Comparison of ENCODE assay signal across 9 cellular contexts in genomic region chr12:7042847-7043246, GRCh38. TPM values are rescaled to one million over a fixed set of nuclear protein-coding genes. Genes with fewer than 3 reads are reported as not detected.
DNase-seq lines count a peak whose midpoint lies in the region; ATAC-seq and TF ChIP-seq lines count a peak whose summit lies in the region.
"Had no signal": no experiment of that assay in that cellular context is flagged by ENCODE, and none has a peak within 500 bp of the region (broad histone marks: within the 10 kb centered on the region; RNA-seq: fewer than 3 reads in every experiment).

No MANE protein-coding gene starts in this region.

- H3K9me3 Mint-ChIP-seq in endothelial cell (ENCODE audit: unreplicated experiment) (no peaks in the 10 kb centered on the region), neural crest cell (no peaks in the 10 kb centered on the region)
- H3K9me3 Mint-ChIP-seq: CD8-positive, alpha-beta memory T cell had no signal

- no peak for ATAC-seq in HG03025 (IDR thresholded peaks at IDR 0.05; ENCODE audit: low FRiP score, unreplicated experiment)
- ATAC-seq in HG03457 (IDR thresholded peaks at IDR 0.05; ENCODE audit: unreplicated experiment), result no peak

- H3K36me3 Mint-ChIP-seq in endothelial cell (ENCODE audit: low read depth, unreplicated experiment), result peaks cover 6% of the 10 kb centered on the region
- no peaks in the 10 kb centered on the region for H3K36me3 Mint-ChIP-seq in neural crest cell (ENCODE audit: low read depth)
- H3K36me3 Mint-ChIP-seq: CD8-positive, alpha-beta memory T cell had no signal

- no peak overlapping the region for H3K4me3 Mint-ChIP-seq in endothelial cell (ENCODE audit: unreplicated experiment)
- no peak overlapping the region for H3K4me3 Mint-ChIP-seq in neural crest cell
- H3K4me3 Mint-ChIP-seq: CD8-positive, alpha-beta memory T cell had no signal

- peak; percentile 4 for DNase-seq in NCI-H1436 (lab: John Stamatoyannopoulos, UW)
- DNase-seq in NCI-H1436 treated with DMSO at 0.1 percent for 48 hours (lab: John Stamatoyannopoulos, UW), result no peak
- DNase-seq in NCI-H82 (lab: John Stamatoyannopoulos, UW), result peak; percentile 66
- DNase-seq in endothelial cell (ENCODE audit: low spot score), result no peak
- DNase-seq in neural crest cell (ENCODE audit: low read depth, low spot score), result no peak
- no peak for DNase-seq in retina

- H3K27me3 Mint-ChIP-seq in endothelial cell (ENCODE audit: unreplicated experiment) (peaks cover 3% of the 10 kb centered on the region), neural crest cell (ENCODE audit: low read depth) (no peaks in the 10 kb centered on the region)
- H3K27me3 Mint-ChIP-seq: CD8-positive, alpha-beta memory T cell had no signal

- TF ChIP-seq CTCF in endothelial cell (IDR thresholded peaks at IDR 0.05; ENCODE audit: unreplicated experiment), result peak; percentile 46
- TF ChIP-seq CTCF in neural crest cell (conservative IDR thresholded peaks at IDR 0.05), result peak; percentile 61

- H3K4me1 Mint-ChIP-seq in endothelial cell (ENCODE audit: unreplicated experiment) (peaks cover 17% of the 10 kb centered on the region), neural crest cell (no peaks in the 10 kb centered on the region)

- H3K27ac Mint-ChIP-seq in endothelial cell (ENCODE audit: unreplicated experiment) (no peak overlapping the region), neural crest cell (ENCODE audit: unreplicated experiment) (no peak overlapping the region)

RNA-seq across cellular contexts. Expression of gene C1S, which starts 17.7 kb away (rescaled TPM):
- total RNA-seq in endothelial cell (ENCODE audit: unreplicated experiment), result 5.8 TPM
- total RNA-seq in neural crest cell, result 2.2 and 3.6 TPM in 2 replicates

RNA-seq across cellular contexts. Expression of gene LPCAT3, which starts 24.6 kb away (rescaled TPM):
- total RNA-seq in endothelial cell (ENCODE audit: unreplicated experiment) (40.2 TPM), neural crest cell (29.7 and 32.8 TPM in 2 replicates)

RNA-seq across cellular contexts. Expression of gene C1R, which starts 49.4 kb away (rescaled TPM):
- total RNA-seq in endothelial cell (ENCODE audit: unreplicated experiment) (1.4 TPM), neural crest cell (4.0 and 5.3 TPM in 2 replicates)

Comparison
In these comparisons a context has a peak if more than half of its experiments do, and no peak if none do; other contexts are left out.
1. DNase-seq: peak in NCI-H1436 (single experiment) and NCI-H82 (single experiment); none in NCI-H1436 treated with DMSO at 0.1 percent for 48 hours (single experiment), endothelial cell (single experiment), neural crest cell (single experiment) and retina (single experiment).